In genomic region chr7:96179341-96179740, GRCh38 we compare ENCODE assay signal across 14 cellular contexts.
DNase-seq lines count a peak whose midpoint lies in the region; FAIRE-seq and TF ChIP-seq lines count a peak whose summit lies in the region.
"Had no signal": no experiment of that assay in that cellular context is flagged by ENCODE, and none has a peak within 500 bp of the region (broad histone marks: within the 10 kb centered on the region; RNA-seq: fewer than 3 reads in every experiment).

No MANE protein-coding gene starts in this region.

- peak overlapping the region; percentile 70 for H3K27ac Mint-ChIP-seq in mesothelial cell of epicardium
- H3K27ac Mint-ChIP-seq: H9 had no signal

- H3K4me3 Mint-ChIP-seq in mesothelial cell of epicardium, result no peak overlapping the region
- H3K4me3 Mint-ChIP-seq: H9 had no signal

- no peak for TF ChIP-seq POLR2A in GM12892 (IDR thresholded peaks at IDR 0.05; ENCODE audit: low read depth, low read length)

- peak; percentile 13 for DNase-seq in AG10803 (ENCODE audit: low read depth)
- DNase-seq in GM12892 (ENCODE audit: insufficient read length), result no peak
- peak; percentile 10 for DNase-seq in bronchial epithelial cell (ENCODE audit: low read depth)
- DNase-seq in mesothelial cell of epicardium (ENCODE audit: low spot score in 2 of 2, unreplicated experiment in 2 of 2), result no peak
- no peak for DNase-seq in amniotic stem cell (lab: John Stamatoyannopoulos, UW)
- no peak for DNase-seq in G401 (ENCODE audit: low spot score)
- no peak for DNase-seq in NCI-H2227 treated with DMSO at 0.1 percent for 48 hours (lab: John Stamatoyannopoulos, UW)
- DNase-seq: DMS53, H9, NCI-H1048, NCI-H1436 treated with DMSO at 0.1 percent for 48 hours, NCI-H2171, NCI-H774 had no signal

- no peaks in the 10 kb centered on the region for H3K9me3 Mint-ChIP-seq in mesothelial cell of epicardium
- H3K9me3 Mint-ChIP-seq: H9 had no signal

- no peaks in the 10 kb centered on the region for H3K27me3 ChIP-seq in bronchial epithelial cell (ENCODE audit: control insufficient read depth, insufficient read depth, low read length)

- FAIRE-seq in GM12892 (lab: Jason Lieb, UNC) (peak; percentile 21), bronchial epithelial cell (lab: Jason Lieb, UNC) (no peak)
- FAIRE-seq: HepG2 had no signal

- H3K36me3 Mint-ChIP-seq in mesothelial cell of epicardium, result peaks cover 12% of the 10 kb centered on the region

- no peak for TF ChIP-seq CTCF in AG10803 (conservative IDR thresholded peaks at IDR 0.05; ENCODE audit: low read length)
- TF ChIP-seq CTCF in bronchial epithelial cell (IDR thresholded peaks at IDR 0.05; ENCODE audit: insufficient read depth, low read length, severe bottlenecking), result no peak
- TF ChIP-seq CTCF in mesothelial cell of epicardium (IDR thresholded peaks at IDR 0.05; ENCODE audit: unreplicated experiment), result no peak

- peaks cover 58% of the 10 kb centered on the region for H3K4me1 Mint-ChIP-seq in mesothelial cell of epicardium

- H3K4me3 ChIP-seq in AG10803 (ENCODE audit: low read length), result no peak overlapping the region
- no peak overlapping the region for H3K4me3 ChIP-seq in bronchial epithelial cell (ENCODE audit: low read depth, low read length)

- peaks cover 1% of the 10 kb centered on the region for H3K36me3 ChIP-seq in bronchial epithelial cell (ENCODE audit: control insufficient read depth, insufficient read depth, low read length)

- H3K27me3 Mint-ChIP-seq in mesothelial cell of epicardium (ENCODE audit: low read depth), result no peaks in the 10 kb centered on the region

- in situ Hi-C loops in G401 (cut with HindIII; ENCODE audit: low sequenced_read_pairs), result no loop called here

Comparison
In these comparisons a context has a peak if more than half of its experiments do, and no peak if none do; other contexts are left out.
1. DNase-seq: peak in AG10803 (single experiment) and bronchial epithelial cell (single experiment); none in GM12892 (single experiment), mesothelial cell of epicardium (0 of 2), amniotic stem cell (single experiment), G401 (single experiment) and NCI-H2227 treated with DMSO at 0.1 percent for 48 hours (single experiment).